ENCODE assay signal across 9 cellular contexts in genomic region chr2:218962859-218963492, GRCh38. TPM values are rescaled to one million over a fixed set of nuclear protein-coding genes. Genes with fewer than 3 reads are reported as not detected.
A peak's percentile ranks its signal among the peaks of the same experiment; 100 is the strongest.
DNase-seq lines count a peak whose midpoint lies in the region; ATAC-seq and TF ChIP-seq lines count a peak whose summit lies in the region.
"Had no signal": no experiment of that assay in that cellular context is flagged by ENCODE, and none has a peak within 500 bp of the region (broad histone marks: within the 10 kb centered on the region; RNA-seq: fewer than 3 reads in every experiment).

No MANE protein-coding gene starts in this region.

- H3K27ac ChIP-seq in mammary epithelial cell (ENCODE audit: insufficient read depth, low read depth, low read length): peak overlapping the region; percentile 60

- TF ChIP-seq CTCF in NB4 (IDR thresholded peaks at IDR 0.05; ENCODE audit: low read depth, low read length) (no peak), mammary epithelial cell (conservative IDR thresholded peaks at IDR 0.05 in 1 of 2, IDR thresholded peaks at IDR 0.05 in 1 of 2; ENCODE audit: extremely low read depth in 1 of 2, insufficient read depth in 1 of 2, low read depth in 1 of 2, low read length in 2 of 2) (no peak)

- WGBS in mammary epithelial cell (ENCODE audit: low coverage, missing lambda C conversion rate): 5% methylated on average over 31 of the region's 42 CpGs

- no peaks in the 10 kb centered on the region for H3K36me3 ChIP-seq in mammary epithelial cell (ENCODE audit: insufficient read depth, low read length)

- H2AFZ ChIP-seq in mammary epithelial cell (ENCODE audit: low read depth, low read length): no peak overlapping the region

- intact Hi-C loops in mammary epithelial cell (cut with micrococcal nuclease): no loop called here

- peak; percentile 96 for DNase-seq in COLO829 (ENCODE audit: low spot score)
- peak; percentile 65 for DNase-seq in NB4 (ENCODE audit: low read depth)
- DNase-seq in SW480 (ENCODE audit: low spot score): peak; percentile 75
- peak; percentile 73 for DNase-seq in mammary epithelial cell
- peak; percentile 98 for DNase-seq in islet precursor cell
- DNase-seq in stimulated activated CD4-positive, alpha-beta T cell treated with anti-CD3 and anti-CD28 coated beads, Interleukin-2, amount 100 ng/mL, for 4 hours (ENCODE audit: low read depth): peak; percentile 13
- DNase-seq in SW 1271 (lab: John Stamatoyannopoulos, UW): no peak

- in situ Hi-C loops in mammary epithelial cell (cut with MboI; ENCODE audit: low sequenced_read_pairs in 2 of 2): no loop called here

- peak overlapping the region; percentile 16 for H3K4me2 ChIP-seq in mammary epithelial cell (ENCODE audit: insufficient read depth, low read depth, low read length)

- H3K27me3 ChIP-seq in mammary epithelial cell (ENCODE audit: insufficient read depth, low read length): peaks cover 25% of the 10 kb centered on the region

- H4K20me1 ChIP-seq in mammary epithelial cell (ENCODE audit: insufficient read depth, low read length): no peaks in the 10 kb centered on the region

- no peak for ATAC-seq in GM19351 (IDR thresholded peaks at IDR 0.05; ENCODE audit: unreplicated experiment)

- dilution Hi-C loops in mammary epithelial cell (cut with HindIII; ENCODE audit: low sequenced_read_pairs): no loop called here

- H3K4me3 ChIP-seq in NB4 (ENCODE audit: low read depth, low read length) (no peak overlapping the region), mammary epithelial cell (replicated peaks in 1 of 3; ENCODE audit: insufficient read depth in 1 of 3, low read depth in 2 of 3, low read length in 3 of 3) (peak overlapping the region in 1 of 3 experiments; percentile 34)

- H3K79me2 ChIP-seq in mammary epithelial cell (ENCODE audit: insufficient read depth, low read length): no peaks in the 10 kb centered on the region

- H3K9ac ChIP-seq in mammary epithelial cell (ENCODE audit: insufficient read depth, low read length): no peak overlapping the region

- CTCF ChIA-PET in mammary epithelial cell (lab: Charles Lee; ENCODE audit: low non-redundant PET): interaction anchor here (0.6 kb wide), 1 partner anchor 67 kb away, joined by 3 read pairs; no protein-coding TSS in a partner anchor

- no peak for TF ChIP-seq POLR2A in NB4 (IDR thresholded peaks at IDR 0.05; ENCODE audit: extremely low read depth, insufficient read length)

- peaks cover 29% of the 10 kb centered on the region for H3K4me1 ChIP-seq in mammary epithelial cell (ENCODE audit: insufficient read depth, low read length)

- H3K9me3 ChIP-seq in mammary epithelial cell (replicated peaks; ENCODE audit: insufficient read depth, low read length): no peaks in the 10 kb centered on the region

- no TSS peak for BruUV-seq in mammary epithelial cell (replicated peaks; lab: Mats Ljungman, UMichigan)

RNA-seq across cellular contexts. Expression of gene CDK5R2, which starts 3.5 kb away (rescaled TPM):
- total RNA-seq in mammary epithelial cell: under 1 TPM in 1 of 2 donors, not detected in 1; 0.49 TPM
- polyA plus RNA-seq in mammary epithelial cell: 0.08 TPM
- polyA minus RNA-seq in mammary epithelial cell: not detected
- total RNA-seq: mononuclear cell had no signal

RNA-seq across cellular contexts. Expression of gene FEV, which starts 22.0 kb away (rescaled TPM):
- total RNA-seq in mammary epithelial cell: not detected
- polyA plus RNA-seq in mammary epithelial cell: not detected
- polyA minus RNA-seq in mammary epithelial cell: not detected
- total RNA-seq: mononuclear cell had no signal

RNA-seq across cellular contexts. Expression of gene CRYBA2, which starts 30.2 kb away (rescaled TPM):
- not detected for total RNA-seq in mammary epithelial cell
- polyA plus RNA-seq in mammary epithelial cell: 0.12 TPM
- not detected for polyA minus RNA-seq in mammary epithelial cell
- total RNA-seq: mononuclear cell had no signal

Comparison
In these comparisons a context has a peak if more than half of its experiments do, and no peak if none do; other contexts are left out.
1. DNase-seq: peak in COLO829 (single experiment), NB4 (single experiment), SW480 (single experiment), mammary epithelial cell (single experiment), islet precursor cell (single experiment) and stimulated activated CD4-positive, alpha-beta T cell treated with anti-CD3 and anti-CD28 coated beads, Interleukin-2, amount 100 ng/mL, for 4 hours (single experiment); none in SW 1271 (0 of 2).